In genomic region chr11:121769191-121769590, GRCh38 we compare ENCODE assay signal across 27 cellular contexts.
"Had no signal": no experiment of that assay in that cellular context is flagged by ENCODE, and none has a peak within 500 bp of the region (broad histone marks: within the 10 kb centered on the region; RNA-seq: fewer than 3 reads in every experiment).

No MANE protein-coding gene starts in this region.

- DNase-seq: naive B cell; naive thymus-derived CD8-positive, alpha-beta T cell; nephron progenitor cell; occipital lobe; ovary; posterior cingulate gyrus; psoas muscle; right cardiac atrium; right lobe of liver; sigmoid colon; small intestine; stimulated activated CD4-positive, alpha-beta T cell treated with anti-CD3 and anti-CD28 coated beads, Interleukin-15, amount 100 ng/mL, for 24 hours; stimulated activated CD4-positive, alpha-beta T cell treated with anti-CD3 and anti-CD28 coated beads, Interleukin-2, amount 100 ng/mL, for 24 hours; stimulated activated CD4-positive, alpha-beta T cell treated with anti-CD3 and anti-CD28 coated beads, Interleukin-2, amount 100 ng/mL, for 48 hours; stimulated activated CD4-positive, alpha-beta T cell treated with anti-CD3 and anti-CD28 coated beads, Interleukin-4, amount 100 ng/mL, for 24 hours; stimulated activated naive CD4-positive, alpha-beta T cell treated with Interleukin-2 at 50 U/mL for 16 hours; stomach; tibial artery; transverse colon; upper lobe of right lung; uterus had no signal

- H3K4me2 ChIP-seq: neural progenitor cell had no signal

- H3K27ac Mint-ChIP-seq: naive thymus-derived CD8-positive, alpha-beta T cell; natural killer cell treated with Interleukin-12 subunit alpha and Interleukin-12 subunit beta and Interleukin-15 and Interleukin-18, amount 100 ng/mL, for 72 hours; nephron progenitor cell; neural progenitor cell; progenitor cell of endocrine pancreas; stimulated activated effector memory CD8-positive, alpha-beta T cell treated with anti-CD3 and anti-CD28 coated beads, Interleukin-12 subunit alpha, Interleukin-12 subunit beta, amount 100 ng/mL, for 72 hours; type B pancreatic cell had no signal

- H3K9ac ChIP-seq: neural progenitor cell, parathyroid adenoma had no signal

- H3K4me1 Mint-ChIP-seq: neural progenitor cell; stimulated activated effector memory CD8-positive, alpha-beta T cell treated with anti-CD3 and anti-CD28 coated beads, Interleukin-12 subunit alpha, Interleukin-12 subunit beta, amount 100 ng/mL, for 72 hours had no signal

- H3K9me3 Mint-ChIP-seq: naive thymus-derived CD8-positive, alpha-beta T cell; nephron progenitor cell; neural progenitor cell; stimulated activated effector memory CD8-positive, alpha-beta T cell treated with anti-CD3 and anti-CD28 coated beads, Interleukin-12 subunit alpha, Interleukin-12 subunit beta, amount 100 ng/mL, for 72 hours had no signal

- H3K36me3 ChIP-seq: neural progenitor cell, ovary, right lobe of liver, sigmoid colon, stomach, tibial artery, transverse colon, upper lobe of right lung, uterus had no signal

- H3K4me3 ChIP-seq: neural progenitor cell, ovary, psoas muscle, right lobe of liver, sigmoid colon, stomach, tibial artery, transverse colon, upper lobe of right lung, uterus had no signal

- H3K27ac ChIP-seq: neural progenitor cell, ovary, parathyroid adenoma, psoas muscle, right lobe of liver, sigmoid colon, stomach, tibial artery, transverse colon, upper lobe of right lung, uterus had no signal

- ATAC-seq: naive thymus-derived CD8-positive, alpha-beta T cell; natural killer cell treated with Interleukin-12 subunit alpha and Interleukin-12 subunit beta and Interleukin-15 and Interleukin-18, amount 100 ng/mL, for 72 hours; psoas muscle; right cardiac atrium; right lobe of liver; stimulated activated effector memory CD8-positive, alpha-beta T cell treated with anti-CD3 and anti-CD28 coated beads, Interleukin-12 subunit alpha, Interleukin-12 subunit beta, amount 100 ng/mL, for 72 hours; upper lobe of right lung had no signal

- H3K36me3 Mint-ChIP-seq: naive B cell; natural killer cell treated with Interleukin-12 subunit alpha and Interleukin-12 subunit beta and Interleukin-15 and Interleukin-18, amount 100 ng/mL, for 72 hours; neural progenitor cell; stimulated activated effector memory CD8-positive, alpha-beta T cell treated with anti-CD3 and anti-CD28 coated beads, Interleukin-12 subunit alpha, Interleukin-12 subunit beta, amount 100 ng/mL, for 72 hours; type B pancreatic cell had no signal

- H3K4me3 Mint-ChIP-seq: naive B cell; naive thymus-derived CD8-positive, alpha-beta T cell; natural killer cell treated with Interleukin-12 subunit alpha and Interleukin-12 subunit beta and Interleukin-15 and Interleukin-18, amount 100 ng/mL, for 72 hours; nephron progenitor cell; neural progenitor cell; stimulated activated effector memory CD8-positive, alpha-beta T cell treated with anti-CD3 and anti-CD28 coated beads, Interleukin-12 subunit alpha, Interleukin-12 subunit beta, amount 100 ng/mL, for 72 hours; type B pancreatic cell had no signal

- H3K4me1 ChIP-seq: neural progenitor cell, parathyroid adenoma, psoas muscle, right lobe of liver, stomach, tibial artery, transverse colon, upper lobe of right lung, uterus had no signal

- H3K79me2 ChIP-seq: parathyroid adenoma had no signal

- H2AFZ ChIP-seq: neural progenitor cell, parathyroid adenoma had no signal

- H3K27me3 ChIP-seq: neural progenitor cell, ovary, right lobe of liver, sigmoid colon, stomach, tibial artery, transverse colon, upper lobe of right lung, uterus had no signal

- H3K9me3 ChIP-seq: ovary, psoas muscle, right lobe of liver, sigmoid colon, stomach, tibial artery, transverse colon, upper lobe of right lung, uterus had no signal
